ENCODE assay signal across 19 cellular contexts in the genomic region with DNA sequence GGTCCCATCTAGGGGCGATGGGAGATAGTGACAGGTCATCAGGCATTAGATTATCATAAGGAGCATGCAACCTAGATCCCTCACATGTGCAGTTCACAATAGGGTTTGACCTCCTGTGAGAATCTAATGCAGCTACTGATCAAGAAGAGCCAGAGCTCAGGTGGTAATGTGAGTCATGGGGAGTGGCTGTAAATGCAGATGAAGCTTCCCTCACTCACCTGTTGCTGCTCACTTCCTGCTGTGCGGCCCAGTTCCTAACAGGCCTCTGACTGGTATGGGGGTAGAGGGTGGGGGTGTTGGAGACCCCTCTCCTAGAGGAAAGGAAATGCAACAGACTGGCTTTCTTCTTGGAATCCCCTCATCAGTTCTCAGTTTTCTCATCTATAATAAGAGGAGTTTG.
DNase-seq lines count a peak whose midpoint lies in the region; ATAC-seq and TF ChIP-seq lines count a peak whose summit lies in the region.
"Had no signal": no experiment of that assay in that cellular context is flagged by ENCODE, and none has a peak within 500 bp of the region (broad histone marks: within the 10 kb centered on the region; RNA-seq: fewer than 3 reads in every experiment).

No MANE protein-coding gene starts in this region.

- no peaks in the 10 kb centered on the region for H3K36me3 ChIP-seq in GM23338 (ENCODE audit: insufficient read depth)
- H3K36me3 ChIP-seq in skeletal muscle satellite cell (ENCODE audit: insufficient read depth, low read length) = no peaks in the 10 kb centered on the region
- H3K36me3 ChIP-seq: Peyer's patch had no signal

- no peaks in the 10 kb centered on the region for H3K79me2 ChIP-seq in GM23338 (replicated peaks; ENCODE audit: insufficient read depth)

- DNase-seq in GM23338 (ENCODE audit: low spot score) = peak; percentile 12
- DNase-seq in WTC11 (ENCODE audit: low spot score) = peak; percentile 10
- peak; percentile 7 for DNase-seq in iPS DF 4.7 (ENCODE audit: extremely low read depth, low spot score)
- no peak for DNase-seq in endothelial cell (ENCODE audit: low spot score)
- DNase-seq: activated CD4-positive, alpha-beta T cell treated with anti-CD3 and anti-CD28 coated beads for 4 hours; CD8-positive, alpha-beta T cell; DMS79 treated with DMSO at 0.1 percent for 48 hours; KG1; natural killer cell; NCI-H1930; NCI-H345; Peyer's patch; posterior cingulate gyrus; stimulated activated naive CD4-positive, alpha-beta T cell had no signal

- H3K27me3 ChIP-seq in GM23338 (ENCODE audit: insufficient read depth) (no peaks in the 10 kb centered on the region), skeletal muscle satellite cell (ENCODE audit: control insufficient read depth, insufficient read depth, low read length) (no peaks in the 10 kb centered on the region)
- H3K27me3 ChIP-seq: Peyer's patch had no signal

- H3K27me3 Mint-ChIP-seq in GM23338 (ENCODE audit: insufficient read depth, low read depth, poor library complexity) (peaks cover 2% of the 10 kb centered on the region), WTC11 (ENCODE audit: low read depth) (no peaks in the 10 kb centered on the region; the same call in 1 of the 2 replicates), endothelial cell (ENCODE audit: unreplicated experiment) (peaks cover 3% of the 10 kb centered on the region)

- peaks cover 8% of the 10 kb centered on the region; the same call in 2 of the 3 replicates for H3K9me3 Mint-ChIP-seq in GM23338
- peaks cover 63% of the 10 kb centered on the region for H3K9me3 Mint-ChIP-seq in WTC11
- H3K9me3 Mint-ChIP-seq in endothelial cell (ENCODE audit: unreplicated experiment) = no peaks in the 10 kb centered on the region
- H3K9me3 Mint-ChIP-seq: CD8-positive, alpha-beta T cell had no signal

- H3K4me3 ChIP-seq in GM23338 = no peak overlapping the region
- H3K4me3 ChIP-seq in skeletal muscle satellite cell (ENCODE audit: low read length) = peak overlapping the region; percentile 40
- H3K4me3 ChIP-seq: coronary artery, Peyer's patch had no signal

- no peak overlapping the region for H3K27ac ChIP-seq in GM23338 (ENCODE audit: low read depth)
- H3K27ac ChIP-seq: coronary artery, Peyer's patch had no signal

- no peaks in the 10 kb centered on the region for H3K36me3 Mint-ChIP-seq in GM23338 (ENCODE audit: low read depth)
- H3K36me3 Mint-ChIP-seq in WTC11 = peaks cover 38% of the 10 kb centered on the region
- no peaks in the 10 kb centered on the region for H3K36me3 Mint-ChIP-seq in endothelial cell (ENCODE audit: low read depth, unreplicated experiment)
- H3K36me3 Mint-ChIP-seq: brain; CD8-positive, alpha-beta T cell; natural killer cell had no signal

- H2AFZ ChIP-seq in GM23338 = no peak overlapping the region

- H4K20me1 ChIP-seq in GM23338 (replicated peaks; ENCODE audit: insufficient read depth) = no peaks in the 10 kb centered on the region

- H3K4me1 ChIP-seq in GM23338 (ENCODE audit: insufficient read depth) (no peaks in the 10 kb centered on the region), skeletal muscle satellite cell (ENCODE audit: control insufficient read depth, insufficient read depth, low read length) (peaks cover 48% of the 10 kb centered on the region)
- H3K4me1 ChIP-seq: Peyer's patch had no signal

- H3K9me2 ChIP-seq in GM23338 (ENCODE audit: insufficient read depth) = no peaks in the 10 kb centered on the region

- H3K9ac ChIP-seq in skeletal muscle satellite cell (ENCODE audit: low read depth, low read length) = peak overlapping the region; percentile 34

- H3K4me3 Mint-ChIP-seq in GM23338 (no peak overlapping the region), WTC11 (no peak overlapping the region), endothelial cell (ENCODE audit: unreplicated experiment) (no peak overlapping the region)
- H3K4me3 Mint-ChIP-seq: brain; CD8-positive, alpha-beta T cell; natural killer cell had no signal

- TF ChIP-seq CTCF in GM23338 (conservative IDR thresholded peaks at IDR 0.05; ENCODE audit: low read depth in 2 of 2) (no peak), WTC11 (IDR thresholded peaks at IDR 0.05) (no peak), endothelial cell (IDR thresholded peaks at IDR 0.05; ENCODE audit: unreplicated experiment) (no peak)

- H3K4me2 ChIP-seq in GM23338 = no peak overlapping the region
- H3K4me2 ChIP-seq in skeletal muscle satellite cell (ENCODE audit: low read length) = peak overlapping the region; percentile 68

- no peaks in the 10 kb centered on the region for H3F3A ChIP-seq in GM23338 (replicated peaks; ENCODE audit: low read depth)

- CTCF ChIA-PET in WTC11 (lab: Charles Lee) = no interaction called here

- POLR2A ChIA-PET in WTC11 (lab: Charles Lee) = no interaction called here

- H3K27ac Mint-ChIP-seq in GM23338 (no peak overlapping the region), WTC11 (no peak overlapping the region), endothelial cell (ENCODE audit: unreplicated experiment) (no peak overlapping the region)
- H3K27ac Mint-ChIP-seq: brain; CD8-positive, alpha-beta T cell; natural killer cell had no signal

- ATAC-seq in GM23338 = peak; percentile 50; the same call in 2 of the 3 replicates
- ATAC-seq in WTC11 = peak; percentile 38
- ATAC-seq in HG03469 (IDR thresholded peaks at IDR 0.05; ENCODE audit: unreplicated experiment) = no peak
- no peak for ATAC-seq in HG02970 (IDR thresholded peaks at IDR 0.05; ENCODE audit: low FRiP score, unreplicated experiment)
- ATAC-seq: CD8-positive, alpha-beta T cell; natural killer cell had no signal

- no peaks in the 10 kb centered on the region for H3K9me3 ChIP-seq in skeletal muscle satellite cell (replicated peaks; ENCODE audit: low read length)
- H3K9me3 ChIP-seq: Peyer's patch had no signal

- H3K4me1 Mint-ChIP-seq in GM23338 = peaks cover 5% of the 10 kb centered on the region; the same call in 2 of the 3 replicates
- no peaks in the 10 kb centered on the region for H3K4me1 Mint-ChIP-seq in WTC11
- H3K4me1 Mint-ChIP-seq in endothelial cell (ENCODE audit: unreplicated experiment) = no peaks in the 10 kb centered on the region
- H3K4me1 Mint-ChIP-seq: natural killer cell had no signal

TF ChIP-seq in GM23338, 12 proteins besides CTCF, POLR2A, EP300 and RAD21 (continues in another document):
- TF ChIP-seq CREB1 (CRISPR knock-in tag; IDR thresholded peaks at IDR 0.05; ENCODE audit: low read depth) = no peak

TF ChIP-seq in WTC11, 78 proteins besides CTCF, POLR2A, EP300 and RAD21 (continues in another document):
- TF ChIP-seq IRF1 (CRISPR knock-in tag; IDR thresholded peaks at IDR 0.05) (no peak), JAZF1 (CRISPR knock-in tag; IDR thresholded peaks at IDR 0.05) (no peak), GTF2I (CRISPR knock-in tag; conservative IDR thresholded peaks at IDR 0.05) (no peak), ARID4B (CRISPR knock-in tag; IDR thresholded peaks at IDR 0.05; ENCODE audit: borderline replicate concordance) (no peak), ESRRA (CRISPR knock-in tag; IDR thresholded peaks at IDR 0.05; ENCODE audit: borderline replicate concordance) (no peak), ETV6 (CRISPR knock-in tag; IDR thresholded peaks at IDR 0.05) (no peak), ATF2 (CRISPR knock-in tag; IDR thresholded peaks at IDR 0.05; ENCODE audit: borderline replicate concordance, low read depth) (no peak), SMAD4 (CRISPR knock-in tag; IDR thresholded peaks at IDR 0.05) (no peak)

Comparison
In these comparisons a context has a peak if more than half of its experiments do, and no peak if none do; other contexts are left out.
1. ATAC-seq: peak in GM23338 (single experiment) and WTC11 (single experiment); none in HG03469 (single experiment) and HG02970 (single experiment).